ENCODE assay signal across 8 cellular contexts in genomic region chr10:133390597-133391248, GRCh38. TPM values are rescaled to one million over a fixed set of nuclear protein-coding genes. Genes with fewer than 3 reads are reported as not detected.
DNase-seq lines count a peak whose midpoint lies in the region; ATAC-seq and TF ChIP-seq lines count a peak whose summit lies in the region.

No MANE protein-coding gene starts in this region.

- H3K9me3 ChIP-seq in T-helper 17 cell (ENCODE audit: control insufficient read depth, low read length, poor library complexity, severe bottlenecking), result no peaks in the 10 kb centered on the region

- peak; percentile 7 to 16 for ATAC-seq in activated T-cell treated with anti-CD3 and anti-CD28 coated beads, Interleukin-2, amount 50 U/mL, for 4 hours
- ATAC-seq in T-helper 17 cell, result no peak
- ATAC-seq in stimulated activated effector memory CD8-positive, alpha-beta T cell treated with anti-CD3 and anti-CD28 coated beads, Interleukin-12 subunit alpha, Interleukin-12 subunit beta, amount 100 ng/mL, for 72 hours, result no peak
- ATAC-seq in GM18909 (IDR thresholded peaks at IDR 0.05; ENCODE audit: poor library complexity, unreplicated experiment), result no peak

- peaks cover 3% of the 10 kb centered on the region for H3K36me3 Mint-ChIP-seq in activated T-cell treated with anti-CD3 and anti-CD28 coated beads, Interleukin-2, amount 50 U/mL, for 4 hours (ENCODE audit: insufficient read depth)
- no peaks in the 10 kb centered on the region for H3K36me3 Mint-ChIP-seq in T-helper 17 cell (ENCODE audit: low read depth)
- H3K36me3 Mint-ChIP-seq in endothelial cell (ENCODE audit: low read depth, unreplicated experiment), result peaks cover 7% of the 10 kb centered on the region
- peaks cover 27% of the 10 kb centered on the region for H3K36me3 Mint-ChIP-seq in stimulated activated effector memory CD8-positive, alpha-beta T cell treated with anti-CD3 and anti-CD28 coated beads, Interleukin-12 subunit alpha, Interleukin-12 subunit beta, amount 100 ng/mL, for 72 hours

- no peak for DNase-seq in activated T-cell treated with anti-CD3 and anti-CD28 coated beads, Interleukin-2, amount 50 U/mL, for 4 hours
- no peak for DNase-seq in activated T-cell treated with anti-CD3 and anti-CD28 coated beads, Interleukin-2, amount 50 U/mL, for 1 hour
- DNase-seq in T-helper 17 cell (no peak), endothelial cell (ENCODE audit: low spot score) (no peak), cerebellar cortex (ENCODE audit: low spot score) (no peak), GF-D8 (lab: John Stamatoyannopoulos, UW) (no peak)
- DNase-seq in stimulated activated effector memory CD8-positive, alpha-beta T cell treated with anti-CD3 and anti-CD28 coated beads, Interleukin-12 subunit alpha, Interleukin-12 subunit beta, amount 100 ng/mL, for 72 hours (ENCODE audit: low spot score in 2 of 2), result peak in 1 of 2 donors; percentile 51

- H3K27ac Mint-ChIP-seq in T-helper 17 cell (peak overlapping the region; percentile 87), endothelial cell (ENCODE audit: unreplicated experiment) (peak overlapping the region; percentile 11)
- H3K27ac Mint-ChIP-seq in stimulated activated effector memory CD8-positive, alpha-beta T cell treated with anti-CD3 and anti-CD28 coated beads, Interleukin-12 subunit alpha, Interleukin-12 subunit beta, amount 100 ng/mL, for 72 hours, result peak overlapping the region; percentile 93

- H3K27me3 Mint-ChIP-seq in activated T-cell treated with anti-CD3 and anti-CD28 coated beads, Interleukin-2, amount 50 U/mL, for 4 hours (ENCODE audit: low read depth), result no peaks in the 10 kb centered on the region
- H3K27me3 Mint-ChIP-seq in T-helper 17 cell (no peaks in the 10 kb centered on the region), endothelial cell (ENCODE audit: unreplicated experiment) (peaks cover 12% of the 10 kb centered on the region)

- no peak for TF ChIP-seq CTCF in endothelial cell (IDR thresholded peaks at IDR 0.05; ENCODE audit: unreplicated experiment)

- H3K4me1 Mint-ChIP-seq in activated T-cell treated with anti-CD3 and anti-CD28 coated beads, Interleukin-2, amount 50 U/mL, for 4 hours (ENCODE audit: low read depth), result peaks cover 53% of the 10 kb centered on the region
- peaks cover 33% of the 10 kb centered on the region for H3K4me1 Mint-ChIP-seq in T-helper 17 cell
- H3K4me1 Mint-ChIP-seq in endothelial cell (ENCODE audit: unreplicated experiment), result peaks cover 27% of the 10 kb centered on the region
- H3K4me1 Mint-ChIP-seq in stimulated activated effector memory CD8-positive, alpha-beta T cell treated with anti-CD3 and anti-CD28 coated beads, Interleukin-12 subunit alpha, Interleukin-12 subunit beta, amount 100 ng/mL, for 72 hours, result peaks cover 48% of the 10 kb centered on the region

- H3K4me3 Mint-ChIP-seq in activated T-cell treated with anti-CD3 and anti-CD28 coated beads, Interleukin-2, amount 50 U/mL, for 4 hours, result peak overlapping the region; percentile 65
- peak overlapping the region; percentile 90 for H3K4me3 Mint-ChIP-seq in T-helper 17 cell
- no peak overlapping the region for H3K4me3 Mint-ChIP-seq in endothelial cell (ENCODE audit: unreplicated experiment)
- peak overlapping the region; percentile 94 for H3K4me3 Mint-ChIP-seq in stimulated activated effector memory CD8-positive, alpha-beta T cell treated with anti-CD3 and anti-CD28 coated beads, Interleukin-12 subunit alpha, Interleukin-12 subunit beta, amount 100 ng/mL, for 72 hours

- H3K9me3 Mint-ChIP-seq in activated T-cell treated with anti-CD3 and anti-CD28 coated beads, Interleukin-2, amount 50 U/mL, for 4 hours, result no peaks in the 10 kb centered on the region
- no peaks in the 10 kb centered on the region for H3K9me3 Mint-ChIP-seq in endothelial cell (ENCODE audit: unreplicated experiment)
- H3K9me3 Mint-ChIP-seq in stimulated activated effector memory CD8-positive, alpha-beta T cell treated with anti-CD3 and anti-CD28 coated beads, Interleukin-12 subunit alpha, Interleukin-12 subunit beta, amount 100 ng/mL, for 72 hours, result no peaks in the 10 kb centered on the region

RNA-seq across cellular contexts. Expression of gene MTG1, which starts 3.2 kb away (rescaled TPM):
- 10 to 100 TPM; 60.3 to 68.1 (median 67.1) TPM for total RNA-seq in activated T-cell treated with anti-CD3 and anti-CD28 coated beads, Interleukin-2, amount 50 U/mL, for 4 hours
- total RNA-seq in T-helper 17 cell (10 to 100 TPM; 48.7 to 51.2 TPM), endothelial cell (ENCODE audit: unreplicated experiment) (97.3 TPM)

RNA-seq across cellular contexts. Expression of gene PAOX, which starts 11.7 kb away (rescaled TPM):
- 1 to 10 TPM; 2.6 to 3.2 (median 2.9) TPM for total RNA-seq in activated T-cell treated with anti-CD3 and anti-CD28 coated beads, Interleukin-2, amount 50 U/mL, for 4 hours
- total RNA-seq in T-helper 17 cell, result 1 to 10 TPM; 3.5 to 6.3 TPM
- total RNA-seq in endothelial cell (ENCODE audit: unreplicated experiment), result 6.6 TPM

RNA-seq across cellular contexts. Expression of gene ECHS1, which starts 17.6 kb away (rescaled TPM):
- 10 to 100 TPM; 53.1 to 55.6 (median 53.9) TPM for total RNA-seq in activated T-cell treated with anti-CD3 and anti-CD28 coated beads, Interleukin-2, amount 50 U/mL, for 4 hours
- total RNA-seq in T-helper 17 cell, result 10 to 100 TPM; 18.2 to 20.2 TPM
- 69.6 TPM for total RNA-seq in endothelial cell (ENCODE audit: unreplicated experiment)

RNA-seq across cellular contexts. Expression of gene FUOM, which starts 32.9 kb away (rescaled TPM):
- 10 to 100 TPM; 40.7 to 47.4 (median 46.6) TPM for total RNA-seq in activated T-cell treated with anti-CD3 and anti-CD28 coated beads, Interleukin-2, amount 50 U/mL, for 4 hours
- 1 to 10 TPM; 6.3 to 9.1 TPM for total RNA-seq in T-helper 17 cell
- total RNA-seq in endothelial cell (ENCODE audit: unreplicated experiment), result 8.9 TPM

RNA-seq across cellular contexts. Expression of gene SPRN, which starts 33.7 kb away (rescaled TPM):
- total RNA-seq in activated T-cell treated with anti-CD3 and anti-CD28 coated beads, Interleukin-2, amount 50 U/mL, for 4 hours, result not detected
- total RNA-seq in T-helper 17 cell, result not detected
- total RNA-seq in endothelial cell (ENCODE audit: unreplicated experiment), result 0.28 TPM

Comparison
In these comparisons a context has a peak if more than half of its experiments do, and no peak if none do; other contexts are left out.
1. ATAC-seq: peak in activated T-cell treated with anti-CD3 and anti-CD28 coated beads, Interleukin-2, amount 50 U/mL, for 4 hours (2 of 2); none in T-helper 17 cell (single experiment), stimulated activated effector memory CD8-positive, alpha-beta T cell treated with anti-CD3 and anti-CD28 coated beads, Interleukin-12 subunit alpha, Interleukin-12 subunit beta, amount 100 ng/mL, for 72 hours (single experiment) and GM18909 (single experiment).
2. H3K27ac Mint-ChIP-seq: peak in every context shown above with its lines; median percentile 93 in stimulated activated effector memory CD8-positive, alpha-beta T cell treated with anti-CD3 and anti-CD28 coated beads, Interleukin-12 subunit alpha, Interleukin-12 subunit beta, amount 100 ng/mL, for 72 hours; 87 in T-helper 17 cell; 11 in endothelial cell.